12 cellular contexts compared by ENCODE assay signal in genomic region chr11:96051820-96052219, GRCh38.
DNase-seq lines count a peak whose midpoint lies in the region; ATAC-seq and TF ChIP-seq lines count a peak whose summit lies in the region.
"Had no signal": no experiment of that assay in that cellular context is flagged by ENCODE, and none has a peak within 500 bp of the region (broad histone marks: within the 10 kb centered on the region; RNA-seq: fewer than 3 reads in every experiment).

No MANE protein-coding gene starts in this region.

- no peaks in the 10 kb centered on the region for H3K4me1 ChIP-seq in colonic mucosa

- POLR2A ChIA-PET in HEK293T (lab: Yijun Ruan, JAX), result interaction anchor here (0.9 kb wide), 1 partner anchor 56 kb away, joined by 3 read pairs; no protein-coding TSS in a partner anchor

- peaks cover 3 to 19% of the 10 kb centered on the region in 2 donors for H3K36me3 Mint-ChIP-seq in activated T-cell treated with anti-CD3 and anti-CD28 coated beads, Interleukin-2, amount 50 U/mL, for 72 hours (ENCODE audit: insufficient read depth in 2 of 2)
- H3K36me3 Mint-ChIP-seq in stimulated activated memory B cell treated with anti-CD40 and anti-IgM and Interleukin-4, amounts not matched to agents 10 μg/mL and 1 μg/mL and 100 μg/mL, for 72 hours, result peaks cover 16% of the 10 kb centered on the region

- no peaks in the 10 kb centered on the region for H3K9me3 ChIP-seq in colonic mucosa
- H3K9me3 ChIP-seq: gastroesophageal sphincter, MG63, upper lobe of right lung had no signal

- H3K36me3 ChIP-seq in colonic mucosa, result no peaks in the 10 kb centered on the region
- H3K36me3 ChIP-seq: gastroesophageal sphincter, MG63, upper lobe of right lung had no signal

- H3K4me3 ChIP-seq in colonic mucosa, result no peak overlapping the region
- H3K4me3 ChIP-seq: gastroesophageal sphincter, MG63, upper lobe of right lung had no signal

- DNase-seq in activated T-cell treated with anti-CD3 and anti-CD28 coated beads, Interleukin-2, amount 50 U/mL, for 72 hours, result no peak
- DNase-seq in activated T-cell treated with anti-CD3 and anti-CD28 coated beads, Interleukin-2, amount 50 U/mL, for 48 hours, result no peak
- DNase-seq in colonic mucosa (no peak), HEK293T (ENCODE audit: extremely low spot score) (no peak), HT-29 (ENCODE audit: low spot score) (no peak)
- DNase-seq: MG63; stimulated activated CD4-positive, alpha-beta T cell treated with anti-CD3 and anti-CD28 coated beads, Interleukin-15, amount 100 ng/mL, for 24 hours; upper lobe of right lung had no signal

- H3K4me1 Mint-ChIP-seq in activated T-cell treated with anti-CD3 and anti-CD28 coated beads, Interleukin-2, amount 50 U/mL, for 72 hours (ENCODE audit: low read depth), result peaks cover 75% of the 10 kb centered on the region
- H3K4me1 Mint-ChIP-seq in stimulated activated memory B cell treated with anti-CD40 and anti-IgM and Interleukin-4, amounts not matched to agents 10 μg/mL and 1 μg/mL and 100 μg/mL, for 72 hours, result peaks cover 46% of the 10 kb centered on the region

- H3K9ac ChIP-seq in colonic mucosa (ENCODE audit: low read depth in 2 of 2, low read length in 2 of 2), result no peak overlapping the region

- peak overlapping the region in 1 of 2 donors; percentile 78 for H3K4me3 Mint-ChIP-seq in activated T-cell treated with anti-CD3 and anti-CD28 coated beads, Interleukin-2, amount 50 U/mL, for 72 hours
- H3K4me3 Mint-ChIP-seq in stimulated activated memory B cell treated with anti-CD40 and anti-IgM and Interleukin-4, amounts not matched to agents 10 μg/mL and 1 μg/mL and 100 μg/mL, for 72 hours, result no peak overlapping the region

- no peaks in the 10 kb centered on the region for H3K27me3 Mint-ChIP-seq in activated T-cell treated with anti-CD3 and anti-CD28 coated beads, Interleukin-2, amount 50 U/mL, for 72 hours (ENCODE audit: low read depth)
- no peaks in the 10 kb centered on the region for H3K27me3 Mint-ChIP-seq in stimulated activated memory B cell treated with anti-CD40 and anti-IgM and Interleukin-4, amounts not matched to agents 10 μg/mL and 1 μg/mL and 100 μg/mL, for 72 hours

- no peak overlapping the region for H3K27ac ChIP-seq in colonic mucosa
- H3K27ac ChIP-seq: gastroesophageal sphincter had no signal

- intact Hi-C loops in colonic mucosa (cut with DNase I), result no loop called here

- CTCF ChIA-PET in HEK293T (lab: Yijun Ruan, JAX), result no interaction called here

- TF ChIP-seq CTCF in colonic mucosa (IDR thresholded peaks at IDR 0.05), result no peak

- ATAC-seq in activated T-cell treated with anti-CD3 and anti-CD28 coated beads, Interleukin-2, amount 50 U/mL, for 72 hours (replicated peaks in 1 of 2), result peak; percentile 83 to 85
- ATAC-seq in GM21723 (IDR thresholded peaks at IDR 0.05; ENCODE audit: unreplicated experiment), result peak; percentile 95
- peak; percentile 96 for ATAC-seq in HG03280 (IDR thresholded peaks at IDR 0.05; ENCODE audit: unreplicated experiment)
- peak; percentile 77 for ATAC-seq in stimulated activated memory B cell treated with anti-CD40 and anti-IgM and Interleukin-4, amounts not matched to agents 10 μg/mL and 1 μg/mL and 100 μg/mL, for 72 hours
- ATAC-seq: gastroesophageal sphincter, upper lobe of right lung had no signal

- peak overlapping the region; percentile 95 for H3K27ac Mint-ChIP-seq in activated T-cell treated with anti-CD3 and anti-CD28 coated beads, Interleukin-2, amount 50 U/mL, for 72 hours
- no peak overlapping the region for H3K27ac Mint-ChIP-seq in stimulated activated memory B cell treated with anti-CD40 and anti-IgM and Interleukin-4, amounts not matched to agents 10 μg/mL and 1 μg/mL and 100 μg/mL, for 72 hours

- H3K27me3 ChIP-seq in colonic mucosa, result no peaks in the 10 kb centered on the region
- H3K27me3 ChIP-seq: gastroesophageal sphincter, MG63, upper lobe of right lung had no signal

- peaks cover 1 to 2% of the 10 kb centered on the region in 2 donors for H3K9me3 Mint-ChIP-seq in activated T-cell treated with anti-CD3 and anti-CD28 coated beads, Interleukin-2, amount 50 U/mL, for 72 hours
- no peaks in the 10 kb centered on the region for H3K9me3 Mint-ChIP-seq in stimulated activated memory B cell treated with anti-CD40 and anti-IgM and Interleukin-4, amounts not matched to agents 10 μg/mL and 1 μg/mL and 100 μg/mL, for 72 hours

TF ChIP-seq in HEK293T, 16 proteins besides CTCF, POLR2A, EP300 and RAD21:
- TF ChIP-seq PKNOX1 (IDR thresholded peaks at IDR 0.05) (no peak), FOXM1 (IDR thresholded peaks at IDR 0.05; ENCODE audit: borderline replicate concordance) (no peak), TARDBP (IDR thresholded peaks at IDR 0.05) (no peak), SUZ12 (IDR thresholded peaks at IDR 0.05) (no peak), FOXK2 (IDR thresholded peaks at IDR 0.05) (no peak)
TF ChIP-seq in HEK293T: peak in this region for 0.
